ENCODE assay signal across 8 cellular contexts in genomic region chr2:222862068-222862914, GRCh38. TPM values are rescaled to one million over a fixed set of nuclear protein-coding genes. Genes with fewer than 3 reads are reported as not detected.
DNase-seq lines count a peak whose midpoint lies in the region; ATAC-seq, FAIRE-seq and TF ChIP-seq lines count a peak whose summit lies in the region.

No MANE protein-coding gene starts in this region.

- H2BK5ac ChIP-seq in H1 (ENCODE audit: low read depth, low read length) = no peak overlapping the region

- H2BK12ac ChIP-seq in H1 (ENCODE audit: low read depth, low read length) = no peak overlapping the region

- no peak overlapping the region for H4K8ac ChIP-seq in H1 (ENCODE audit: extremely low read depth, insufficient read depth, low read length)

- TF ChIP-seq CTCF in H1 (IDR thresholded peaks at IDR 0.05; ENCODE audit: control extremely low read depth in 1 of 3, insufficient read depth in 1 of 3, low read depth in 1 of 3, low read length in 3 of 3) = no peak

- H3K4me3 Mint-ChIP-seq in activated CD4-positive, alpha-beta T cell treated with anti-CD3 and anti-CD28 coated beads for 36 hours = no peak overlapping the region

- no peak for DNase-seq in activated CD4-positive, alpha-beta T cell treated with anti-CD3 and anti-CD28 coated beads for 36 hours
- no peak for DNase-seq in activated CD4-positive, alpha-beta T cell treated with anti-CD3 and anti-CD28 coated beads for 48 hours
- peak; percentile 21 to 41 for DNase-seq in NOMO-1 (lab: John Stamatoyannopoulos, UW; ENCODE audit: unreplicated experiment in 2 of 2)
- no peak for DNase-seq in H1 (ENCODE audit: low read depth in 1 of 2, low spot score in 2 of 2)
- no peak for DNase-seq in epidermal melanocyte (ENCODE audit: insufficient read length, low spot score)
- no peak for DNase-seq in cortex of kidney (lab: John Stamatoyannopoulos, UW)
- DNase-seq in NCI-H1048 (lab: John Stamatoyannopoulos, UW) = no peak

- H3K79me2 ChIP-seq in H1 (ENCODE audit: control insufficient read depth in 1 of 2, insufficient read depth in 2 of 2, low read length in 2 of 2) = peaks cover 34 to 63% of the 10 kb centered on the region in 2 experiments

- ATAC-seq in activated CD4-positive, alpha-beta T cell treated with anti-CD3 and anti-CD28 coated beads for 36 hours = no peak

- H3K4me2 ChIP-seq in H1 (ENCODE audit: insufficient read depth in 1 of 2, low read depth in 2 of 2, low read length in 2 of 2) = peak overlapping the region; percentile 62 to 72

- H3K56ac ChIP-seq in H1 (replicated peaks; ENCODE audit: insufficient read length, low read depth, low read length) = no peak overlapping the region

- POLR2A ChIA-PET in activated CD4-positive, alpha-beta T cell treated with anti-CD3 and anti-CD28 coated beads for 36 hours (lab: Charles Lee) = interaction anchor here (0.6 to 0.7 kb wide), 2 partner anchors 206 to 210 kb away, joined by 3 read pairs; partner anchors contain the start of gene FARSB
- POLR2A ChIA-PET in H1 (lab: Charles Lee; ENCODE audit: partially characterized antibody) = interaction anchor here (1.1 to 1.7 kb wide), 10 partner anchors 13 to 163 kb away, joined by 3 to 7 read pairs (median 4); no protein-coding TSS in a partner anchor

- TF ChIP-seq RAD21 in H1 (IDR thresholded peaks at IDR 0.05 in 1 of 2, conservative IDR thresholded peaks at IDR 0.05 in 1 of 2; ENCODE audit: low read depth in 2 of 2, low read length in 2 of 2) = no peak

- H3K18ac ChIP-seq in H1 (ENCODE audit: extremely low read depth, low read length) = no peak overlapping the region

- H3K27ac ChIP-seq in H1 (ENCODE audit: low read depth, low read length) = no peak overlapping the region
- peak overlapping the region; percentile 87 for H3K27ac ChIP-seq in muscle layer of duodenum (ENCODE audit: low read length)

- CTCF ChIA-PET in activated CD4-positive, alpha-beta T cell treated with anti-CD3 and anti-CD28 coated beads for 36 hours (lab: Charles Lee) = interaction anchor here (0.8 to 1.6 kb wide), 5 partner anchors 29 to 172 kb away, joined by 3 to 7 read pairs (median 4); no protein-coding TSS in a partner anchor
- CTCF ChIA-PET in H1 (lab: Charles Lee; ENCODE audit: partially characterized antibody) = interaction anchor here (0.6 to 4.0 kb wide), 14 partner anchors 12 to 171 kb away, joined by 3 to 16 read pairs (median 4); no protein-coding TSS in a partner anchor

- 33% methylated on average over 7 of the region's 7 CpGs; no CpG with 5 or more reads in 1 of the 2 experiments for WGBS in H1 (ENCODE audit: extremely low coverage in 1 of 2, insufficient coverage in 1 of 2, insufficient read length in 1 of 2, insufficient replicate concordance in 2 of 2, low coverage in 1 of 2, low lambda C conversion rate in 2 of 2, missing lambda C conversion rate in 1 of 2), 2 experiments

- H3K79me1 ChIP-seq in H1 (ENCODE audit: low read depth, low read length) = peaks cover 3% of the 10 kb centered on the region; the same call in 1 of the 2 replicates

- H4K20me1 ChIP-seq in H1 (replicated peaks in 1 of 2; ENCODE audit: control insufficient read depth in 1 of 2, insufficient read depth in 2 of 2, low read length in 2 of 2) = peaks cover 20 to 36% of the 10 kb centered on the region in 2 experiments

- H3K4me3 ChIP-seq in H1 (ENCODE audit: extremely low read depth in 1 of 4, insufficient read depth in 2 of 4, low read depth in 3 of 4, low read length in 4 of 4) = peak overlapping the region; percentile 77 to 97 (median 83)
- peak overlapping the region; percentile 80 to 88 for H3K4me3 ChIP-seq in muscle layer of duodenum (ENCODE audit: low read depth in 1 of 2, low read length in 2 of 2)

- H3K4me1 Mint-ChIP-seq in activated CD4-positive, alpha-beta T cell treated with anti-CD3 and anti-CD28 coated beads for 36 hours = peaks cover 14% of the 10 kb centered on the region

- no peak overlapping the region for H3K14ac ChIP-seq in H1 (ENCODE audit: insufficient read length)

- H3K27ac Mint-ChIP-seq in activated CD4-positive, alpha-beta T cell treated with anti-CD3 and anti-CD28 coated beads for 36 hours = peak overlapping the region; percentile 91

- no peak overlapping the region for H2AK5ac ChIP-seq in H1 (ENCODE audit: low read depth, low read length)

- no peak overlapping the region for H4K5ac ChIP-seq in H1 (ENCODE audit: insufficient read length, low read depth, low read length)

- no peaks in the 10 kb centered on the region for H3K27me3 ChIP-seq in H1 (replicated peaks in 1 of 4; ENCODE audit: control insufficient read depth in 3 of 4, extremely low read depth in 1 of 4, insufficient read depth in 3 of 4, low read length in 3 of 4)
- H3K27me3 ChIP-seq in muscle layer of duodenum (ENCODE audit: low read depth, low read length) = no peaks in the 10 kb centered on the region

- no peaks in the 10 kb centered on the region for H3K9me3 Mint-ChIP-seq in activated CD4-positive, alpha-beta T cell treated with anti-CD3 and anti-CD28 coated beads for 36 hours (ENCODE audit: low read depth)

- peaks cover 4% of the 10 kb centered on the region for H3K27me3 Mint-ChIP-seq in activated CD4-positive, alpha-beta T cell treated with anti-CD3 and anti-CD28 coated beads for 36 hours

- no peak for TF ChIP-seq EP300 in H1 (IDR thresholded peaks at IDR 0.05; ENCODE audit: borderline replicate concordance in 1 of 2, low read depth in 2 of 2, low read length in 2 of 2)

- H2BK15ac ChIP-seq in H1 (ENCODE audit: low read length) = no peak overlapping the region

- H2BK120ac ChIP-seq in H1 (replicated peaks; ENCODE audit: low read depth, low read length) = no peak overlapping the region

- FAIRE-seq in H1 (lab: Jason Lieb, UNC) = no peak

- H2AFZ ChIP-seq in H1 (ENCODE audit: low read length) = no peak overlapping the region

- H2BK20ac ChIP-seq in H1 (ENCODE audit: low read length) = no peak overlapping the region

- H3K9ac ChIP-seq in H1 (replicated peaks in 1 of 4; ENCODE audit: extremely low read depth in 1 of 4, low read depth in 3 of 4, low read length in 3 of 4) = peak overlapping the region; percentile 41 to 87 (median 82); a peak in 6 of 7 replicates

- H4K91ac ChIP-seq in H1 (replicated peaks; ENCODE audit: insufficient read length, low read length) = no peak overlapping the region

- intact Hi-C loops in activated CD4-positive, alpha-beta T cell treated with anti-CD3 and anti-CD28 coated beads for 36 hours (cut with DNase I, micrococcal nuclease) = loop anchor here (5.0 kb wide), 3 partner anchors 75 to 1080 kb away; partner anchors contain the start of gene SGPP2 (in 1 of the 2)

- peaks cover 12 to 20% (median 16%) of the 10 kb centered on the region in 4 experiments; a peak in 6 of 7 replicates for H3K4me1 ChIP-seq in H1 (replicated peaks in 1 of 4; ENCODE audit: control insufficient read depth in 3 of 4, insufficient read depth in 4 of 4, low read length in 3 of 4)
- H3K4me1 ChIP-seq in muscle layer of duodenum (ENCODE audit: control insufficient read depth in 1 of 2, insufficient read depth in 2 of 2, low read length in 2 of 2) = peaks cover 8 to 52% of the 10 kb centered on the region in 2 donors

- no peaks in the 10 kb centered on the region for H3K9me3 ChIP-seq in H1 (ENCODE audit: insufficient read depth in 2 of 2, low read depth in 1 of 2, low read length in 1 of 2)
- H3K9me3 ChIP-seq in muscle layer of duodenum (ENCODE audit: control insufficient read depth in 1 of 2, low read length in 2 of 2) = no peaks in the 10 kb centered on the region

- peaks cover 3% of the 10 kb centered on the region for H3K36me3 Mint-ChIP-seq in activated CD4-positive, alpha-beta T cell treated with anti-CD3 and anti-CD28 coated beads for 36 hours (ENCODE audit: low read depth)

- H3K4ac ChIP-seq in H1 (replicated peaks; ENCODE audit: insufficient read length, low read depth, low read length) = no peak overlapping the region

- no peak overlapping the region for H3K23ac ChIP-seq in H1 (ENCODE audit: insufficient read length)

- peaks cover 8% of the 10 kb centered on the region; the same call in 1 of the 2 replicates for H3K23me2 ChIP-seq in H1 (ENCODE audit: low read depth, low read length)

- no peak for TF ChIP-seq POLR2A in H1 (IDR thresholded peaks at IDR 0.05; ENCODE audit: control extremely low read depth in 1 of 2, low read depth in 2 of 2, low read length in 2 of 2)

- H3K36me3 ChIP-seq in H1 (ENCODE audit: control insufficient read depth in 2 of 4, insufficient read depth in 4 of 4, low read length in 3 of 4) = no peaks in the 10 kb centered on the region
- H3K36me3 ChIP-seq in muscle layer of duodenum (ENCODE audit: control insufficient read depth in 1 of 2, insufficient read depth in 2 of 2, low read length in 2 of 2) = no peaks in the 10 kb centered on the region

TF ChIP-seq in H1, 55 proteins besides CTCF, POLR2A, EP300 and RAD21:
- TF ChIP-seq PHF8 (conservative IDR thresholded peaks at IDR 0.05; ENCODE audit: low read depth, low read length) = no peak
- TF ChIP-seq GABPA (IDR thresholded peaks at IDR 0.05; ENCODE audit: borderline replicate concordance, insufficient read depth, low read length) = no peak
- TF ChIP-seq SIRT6 (IDR thresholded peaks at IDR 0.05; ENCODE audit: low read length) = no peak
- no peak for TF ChIP-seq RNF2 (IDR thresholded peaks at IDR 0.05; ENCODE audit: borderline replicate concordance, low read depth, low read length, missing control alignments, poor library complexity, severe bottlenecking)
- no peak for TF ChIP-seq POLR2AphosphoS5 (IDR thresholded peaks at IDR 0.05; ENCODE audit: low read depth, low read length)
- TF ChIP-seq TAF7 (optimal IDR thresholded peaks at IDR 0.05; ENCODE audit: borderline replicate concordance, low read depth, low read length) = no peak
- no peak for TF ChIP-seq CHD2 (IDR thresholded peaks at IDR 0.05; ENCODE audit: low read length)
- no peak for TF ChIP-seq BCL11A (IDR thresholded peaks at IDR 0.05; ENCODE audit: low read depth in 2 of 2, low read length in 2 of 2)
- no peak for TF ChIP-seq MAX (IDR thresholded peaks at IDR 0.05)
TF ChIP-seq in H1: peak in this region for 0.

RNA-seq across cellular contexts. Expression of gene ACSL3, which starts 1.5 kb away (rescaled TPM):
- 10 to 100 TPM; 46.2 to 48.8 TPM for total RNA-seq in activated CD4-positive, alpha-beta T cell treated with anti-CD3 and anti-CD28 coated beads for 36 hours
- total RNA-seq in H1 (2021; fragmentation: NEBNext Ultra II Directional; extraction: Animal tissue kit (Norgen Biotek cat#: 25700)) = 94.0 and 98.1 TPM in 2 replicates
- 37.5 and 53.3 TPM in 2 replicates for polyA plus RNA-seq in H1 (2011; rRNA removed)
- 41.9 TPM for polyA plus RNA-seq in H1 (2011; cell fraction: cytosol; rRNA removed)
- polyA plus RNA-seq in H1 (2011; cell fraction: nucleus; rRNA removed) = 45.3 TPM
- 39.7 to 94.3 TPM (median 50.2 TPM) in 4 replicates for polyA plus RNA-seq in H1 (2012, experiment 1 of 2)
- polyA plus RNA-seq in H1 (2012, experiment 2 of 2) = 3.1 TPM
- 108 TPM for polyA plus RNA-seq in H1 (2013, experiment 1 of 2)
- 128 TPM for polyA plus RNA-seq in H1 (2013, experiment 2 of 2)
- 147 and 157 TPM in 2 replicates for polyA minus RNA-seq in H1 (2011; rRNA and poly(A)+ RNA removed)
- polyA minus RNA-seq in H1 (2011; cell fraction: cytosol; rRNA and poly(A)+ RNA removed) = 63.3 TPM
- 110 TPM for polyA minus RNA-seq in H1 (2011; cell fraction: nucleus; rRNA and poly(A)+ RNA removed)

Comparison
In these comparisons a context has a peak if more than half of its experiments do, and no peak if none do; other contexts are left out.
1. DNase-seq: peak in NOMO-1 (2 of 2); none in activated CD4-positive, alpha-beta T cell treated with anti-CD3 and anti-CD28 coated beads for 36 hours (single experiment), activated CD4-positive, alpha-beta T cell treated with anti-CD3 and anti-CD28 coated beads for 48 hours (single experiment), H1 (0 of 2), epidermal melanocyte (single experiment), cortex of kidney (single experiment) and NCI-H1048 (single experiment).